ENCODE assay signal across 8 cellular contexts in the genomic region with DNA sequence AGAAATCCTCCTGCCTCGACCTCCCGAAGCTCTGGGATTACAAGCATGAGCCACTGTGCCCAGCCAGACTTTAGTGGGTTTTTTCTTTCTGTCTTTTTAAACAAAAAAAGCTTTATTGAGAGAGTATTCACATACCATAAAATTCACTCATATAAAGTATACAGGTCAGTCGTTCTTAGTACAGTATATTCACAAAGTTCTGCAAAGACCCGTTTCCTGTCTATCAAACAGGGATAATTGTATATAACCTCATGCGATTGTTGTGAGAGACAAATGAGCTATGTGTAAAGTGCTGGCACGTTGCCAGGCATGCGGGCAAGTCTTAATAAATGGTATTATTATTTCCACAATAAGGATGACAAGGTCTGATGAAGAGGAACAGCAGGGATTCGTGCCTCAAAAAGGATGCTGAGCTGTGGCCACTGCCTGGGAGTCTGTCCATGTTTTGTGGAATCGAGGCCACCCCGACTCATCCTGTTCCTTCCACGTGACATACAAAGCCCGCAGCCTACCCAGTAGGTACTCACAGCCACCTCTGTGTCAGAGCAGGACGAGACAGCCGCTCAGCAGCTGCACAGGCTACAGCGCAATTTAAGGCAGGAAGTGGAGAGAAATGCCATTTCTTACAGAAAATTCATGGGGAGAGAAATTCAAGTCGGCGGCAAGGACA. TPM values are rescaled to one million over a fixed set of nuclear protein-coding genes. Genes with fewer than 3 reads are reported as not detected.
DNase-seq lines count a peak whose midpoint lies in the region; ATAC-seq, FAIRE-seq and TF ChIP-seq lines count a peak whose summit lies in the region.

No MANE protein-coding gene starts in this region.

- no peaks in the 10 kb centered on the region for H3K27me3 ChIP-seq in pancreas

- WGBS in pancreas, 2 donors = 41 to 50% methylated on average over 17 of the region's 17 CpGs

- H3K4me3 ChIP-seq in pancreas = no peak overlapping the region

- no peak overlapping the region for H3K27ac Mint-ChIP-seq in activated T-cell treated with anti-CD3 and anti-CD28 coated beads, Interleukin-2, amount 50 U/mL, for 24 hours
- peak overlapping the region in 8 of 10 donors; percentile 17 to 72 (median 32) for H3K27ac Mint-ChIP-seq in naive thymus-derived CD8-positive, alpha-beta T cell

- no peak for TF ChIP-seq POLR2A in GM12891 (IDR thresholded peaks at IDR 0.05; ENCODE audit: low read depth, low read length)

- H3K4me3 Mint-ChIP-seq in activated T-cell treated with anti-CD3 and anti-CD28 coated beads, Interleukin-2, amount 50 U/mL, for 24 hours = no peak overlapping the region
- peak overlapping the region; percentile 21 to 75 (median 58) for H3K4me3 Mint-ChIP-seq in naive thymus-derived CD8-positive, alpha-beta T cell

- H3K36me3 ChIP-seq in pancreas = no peaks in the 10 kb centered on the region

- POLR2A ChIA-PET in naive thymus-derived CD8-positive, alpha-beta T cell (lab: Charles Lee) = no interaction called here

- ATAC-seq in naive thymus-derived CD8-positive, alpha-beta T cell = peak; percentile 93 to 100
- ATAC-seq in GM19328 (IDR thresholded peaks at IDR 0.05; ENCODE audit: unreplicated experiment) (no peak), pancreas (no peak), GM21423 (IDR thresholded peaks at IDR 0.05; ENCODE audit: unreplicated experiment) (no peak)

- H3K9me3 ChIP-seq in pancreas = no peaks in the 10 kb centered on the region

- DNase-seq in GM12891 (ENCODE audit: insufficient read length, low spot score) (no peak), NCI-H510A treated with DMSO at 0.1 percent for 48 hours (lab: John Stamatoyannopoulos, UW) (peak; percentile 74), cortex of kidney (lab: John Stamatoyannopoulos, UW) (no peak), pancreas (no peak)
- peak; percentile 59 for DNase-seq in activated T-cell treated with anti-CD3 and anti-CD28 coated beads, Interleukin-2, amount 50 U/mL, for 24 hours
- DNase-seq in naive thymus-derived CD8-positive, alpha-beta T cell = peak; percentile 5 to 75 (median 38)

- FAIRE-seq in GM12891 (lab: Jason Lieb, UNC) (no peak), pancreas (lab: Jason Lieb, UNC) (no peak)

- H3K4me1 ChIP-seq in pancreas = no peaks in the 10 kb centered on the region

- no peak overlapping the region for H3K27ac ChIP-seq in pancreas

- intact Hi-C loops in pancreas (cut with DNase I) = no loop called here

- no peaks in the 10 kb centered on the region for H3K9me3 Mint-ChIP-seq in activated T-cell treated with anti-CD3 and anti-CD28 coated beads, Interleukin-2, amount 50 U/mL, for 24 hours
- H3K9me3 Mint-ChIP-seq in naive thymus-derived CD8-positive, alpha-beta T cell = no peaks in the 10 kb centered on the region

- H3K27me3 Mint-ChIP-seq in activated T-cell treated with anti-CD3 and anti-CD28 coated beads, Interleukin-2, amount 50 U/mL, for 24 hours = no peaks in the 10 kb centered on the region
- H3K27me3 Mint-ChIP-seq in naive thymus-derived CD8-positive, alpha-beta T cell = peaks cover 0 to 3% (median 0%) of the 10 kb centered on the region in 5 donors

- peaks cover 5% of the 10 kb centered on the region for H3K4me1 Mint-ChIP-seq in activated T-cell treated with anti-CD3 and anti-CD28 coated beads, Interleukin-2, amount 50 U/mL, for 24 hours (ENCODE audit: low read depth)
- peaks cover 4 to 14% (median 5%) of the 10 kb centered on the region in 4 donors for H3K4me1 Mint-ChIP-seq in naive thymus-derived CD8-positive, alpha-beta T cell

- TF ChIP-seq CTCF in pancreas (IDR thresholded peaks at IDR 0.05) = no peak

- H3K36me3 Mint-ChIP-seq in activated T-cell treated with anti-CD3 and anti-CD28 coated beads, Interleukin-2, amount 50 U/mL, for 24 hours (ENCODE audit: low read depth) = no peaks in the 10 kb centered on the region
- no peaks in the 10 kb centered on the region for H3K36me3 Mint-ChIP-seq in naive thymus-derived CD8-positive, alpha-beta T cell

TF ChIP-seq in GM12891, 5 proteins besides CTCF, POLR2A, EP300 and RAD21:
- TF ChIP-seq SPI1 (IDR thresholded peaks at IDR 0.05; ENCODE audit: low read depth, low read length) (0 out of 2 replicates have a peak, but pooled peaks have one; percentile 2), PAX5 (IDR thresholded peaks at IDR 0.05; ENCODE audit: insufficient read depth, low read length, severe bottlenecking) (no peak)
TF ChIP-seq in GM12891: peak in this region for 1.

RNA-seq across cellular contexts. Expression of a gene that starts 51.7 kb away (rescaled TPM):
- 0.10 TPM for polyA plus RNA-seq in GM12891 (2012; ENCODE audit: low read depth, missing spikeins)
- 1 to 10 TPM; 1.5 to 3.8 TPM for total RNA-seq in naive thymus-derived CD8-positive, alpha-beta T cell
- polyA plus RNA-seq in naive thymus-derived CD8-positive, alpha-beta T cell = 1 to 10 TPM; 5.2 to 9.7 (median 7.8) TPM
- total RNA-seq in pancreas = 1 to 10 TPM in 2 of 6 donors, under 1 TPM in 4; 0.46 to 1.9 (median 0.89) TPM
- polyA plus RNA-seq in pancreas = 1 to 10 TPM; 1.1 to 4.5 TPM

RNA-seq across cellular contexts. Expression of a gene that starts 57.5 kb away (rescaled TPM):
- polyA plus RNA-seq in GM12891 (2012; ENCODE audit: low read depth, missing spikeins) = 7.3 TPM
- 10 to 100 TPM; 44.3 to 45.0 TPM for total RNA-seq in naive thymus-derived CD8-positive, alpha-beta T cell
- 10 to 100 TPM; 11.7 to 22.5 (median 19.6) TPM for polyA plus RNA-seq in naive thymus-derived CD8-positive, alpha-beta T cell
- 10 to 100 TPM in 1 of 6 donors, 1 to 10 TPM in 5; 5.5 to 11.2 (median 7.0) TPM for total RNA-seq in pancreas
- 1 to 10 TPM; 6.5 to 8.1 TPM for polyA plus RNA-seq in pancreas

Comparison
In these comparisons a context has a peak if more than half of its experiments do, and no peak if none do; other contexts are left out.
1. DNase-seq: peak in NCI-H510A treated with DMSO at 0.1 percent for 48 hours (single experiment), activated T-cell treated with anti-CD3 and anti-CD28 coated beads, Interleukin-2, amount 50 U/mL, for 24 hours (single experiment) and naive thymus-derived CD8-positive, alpha-beta T cell (10 of 10); none in GM12891 (single experiment), cortex of kidney (single experiment) and pancreas (0 of 6).
2. ATAC-seq: peak in naive thymus-derived CD8-positive, alpha-beta T cell (2 of 2); none in GM19328 (single experiment), pancreas (0 of 4) and GM21423 (single experiment).